Comparison of ENCODE assay signal across 8 cellular contexts in genomic region chr9:120868339-120868675, GRCh38. TPM values are rescaled to one million over a fixed set of nuclear protein-coding genes. Genes with fewer than 3 reads are reported as not detected.
A peak's percentile ranks its signal among the peaks of the same experiment; 100 is the strongest.
DNase-seq lines count a peak whose midpoint lies in the region; ATAC-seq and TF ChIP-seq lines count a peak whose summit lies in the region.

No MANE protein-coding gene starts in this region.

- H3K4me3 ChIP-seq in ACC112 (ENCODE audit: low read depth, low read length) (peak overlapping the region; percentile 70), body of pancreas (no peak overlapping the region)

- H3K9me3 ChIP-seq in body of pancreas = no peaks in the 10 kb centered on the region

- H3K27me3 Mint-ChIP-seq in HFFc6 (ENCODE audit: insufficient read depth) (no peaks in the 10 kb centered on the region; the same call in 1 of the 2 replicates), mesothelial cell of epicardium (ENCODE audit: low read depth) (no peaks in the 10 kb centered on the region)

- intact Hi-C loops in body of pancreas (cut with DNase I) = no loop called here

- peak overlapping the region; percentile 28 for H2AFZ ChIP-seq in ACC112 (ENCODE audit: low read length, unreplicated experiment)

- no peaks in the 10 kb centered on the region for H3K27me3 ChIP-seq in ACC112 (ENCODE audit: insufficient read depth, low read length)
- H3K27me3 ChIP-seq in body of pancreas = no peaks in the 10 kb centered on the region

- H3K4me1 ChIP-seq in ACC112 (ENCODE audit: control insufficient read depth, insufficient read depth, low read length, unreplicated experiment) (peaks cover 20% of the 10 kb centered on the region), body of pancreas (peaks cover 12% of the 10 kb centered on the region)

- no peaks in the 10 kb centered on the region for H3K79me2 ChIP-seq in ACC112 (ENCODE audit: control insufficient read depth, insufficient read depth, low read length, unreplicated experiment)

- H3K36me3 ChIP-seq in ACC112 (ENCODE audit: insufficient read depth, low read length) (peaks cover 9% of the 10 kb centered on the region; the same call in 1 of the 2 replicates), body of pancreas (replicated peaks in 1 of 2; ENCODE audit: insufficient read depth in 1 of 2, low read depth in 2 of 2) (no peaks in the 10 kb centered on the region)

- TF ChIP-seq CTCF in HFFc6 (IDR thresholded peaks at IDR 0.05) (peak; percentile 22; the same call in 1 of the 2 replicates), body of pancreas (IDR thresholded peaks at IDR 0.05) (peak in 2 of 7 experiments; percentile 19 to 34), mesothelial cell of epicardium (IDR thresholded peaks at IDR 0.05; ENCODE audit: unreplicated experiment) (no peak)

- H3K9me3 Mint-ChIP-seq in HFFc6 = no peaks in the 10 kb centered on the region
- no peaks in the 10 kb centered on the region for H3K9me3 Mint-ChIP-seq in mesothelial cell of epicardium

- H3K36me3 Mint-ChIP-seq in HFFc6 (ENCODE audit: low read depth) (peaks cover 17% of the 10 kb centered on the region), mesothelial cell of epicardium (peaks cover 6% of the 10 kb centered on the region)

- peak; percentile 22 to 56 (median 54) for TF ChIP-seq POLR2A in body of pancreas (IDR thresholded peaks at IDR 0.05)

- peak overlapping the region; percentile 77 for H3K27ac Mint-ChIP-seq in HFFc6
- peak overlapping the region; percentile 50 for H3K27ac Mint-ChIP-seq in mesothelial cell of epicardium

- H3K4me3 Mint-ChIP-seq in HFFc6 (peak overlapping the region; percentile 59), mesothelial cell of epicardium (peak overlapping the region; percentile 59)

- H3K4me1 Mint-ChIP-seq in HFFc6 (ENCODE audit: low read depth) (peaks cover 15% of the 10 kb centered on the region), mesothelial cell of epicardium (peaks cover 8% of the 10 kb centered on the region)

- 0 to 3% methylated on average over 10 to 11 of the region's 11 CpGs for WGBS in body of pancreas, 2 donors

- DNase-seq in HFFc6 (peak; percentile 58), body of pancreas (no peak), mesothelial cell of epicardium (ENCODE audit: low spot score in 2 of 2, unreplicated experiment in 2 of 2) (no peak), C1 segment of cervical spinal cord (lab: John Stamatoyannopoulos, UW) (no peak), SKM-1 treated with dmso at 0.1 percent for 144 hours (lab: John Stamatoyannopoulos, UW; ENCODE audit: unreplicated experiment) (no peak)

- H3K27ac ChIP-seq in ACC112 (ENCODE audit: low read depth, low read length) (peak overlapping the region; percentile 44), body of pancreas (peak overlapping the region; percentile 68 to 91 (median 80))

- ATAC-seq in body of pancreas (peak; percentile 41), HG02970 (IDR thresholded peaks at IDR 0.05; ENCODE audit: low FRiP score, unreplicated experiment) (no peak), HG02870 (IDR thresholded peaks at IDR 0.05; ENCODE audit: unreplicated experiment) (no peak)

RNA-seq across cellular contexts. Expression of gene PHF19, which starts 8.7 kb away (rescaled TPM):
- total RNA-seq in HFFc6 (2021; fragmentation: NEBNext Ultra II Directional; extraction: Animal tissue kit (Norgen Biotek cat#: 25700)) = 10 to 100 TPM; 49.1 to 83.4 (median 75.7) TPM
- 1 to 10 TPM; 5.4 to 6.9 TPM for total RNA-seq in body of pancreas
- 36.0 to 44.5 TPM (median 41.6 TPM) in 3 replicates for total RNA-seq in mesothelial cell of epicardium

RNA-seq across cellular contexts. Expression of gene PSMD5, which starts 25.6 kb away (rescaled TPM):
- total RNA-seq in HFFc6 (2021; fragmentation: NEBNext Ultra II Directional; extraction: Animal tissue kit (Norgen Biotek cat#: 25700)) = 10 to 100 TPM; 56.9 to 63.2 (median 60.1) TPM
- 10 to 100 TPM; 20.8 to 31.0 TPM for total RNA-seq in body of pancreas
- 46.9 to 57.3 TPM (median 56.1 TPM) in 3 replicates for total RNA-seq in mesothelial cell of epicardium

RNA-seq across cellular contexts. Expression of gene TRAF1, which starts 58.3 kb away (rescaled TPM):
- 1 to 10 TPM in 1 of 6 experiments, under 1 TPM in 5; 0.54 to 1.0 (median 0.87) TPM for total RNA-seq in HFFc6 (2021; fragmentation: NEBNext Ultra II Directional; extraction: Animal tissue kit (Norgen Biotek cat#: 25700))
- total RNA-seq in body of pancreas = 1 to 10 TPM; 4.4 to 8.2 TPM
- total RNA-seq in mesothelial cell of epicardium = 7.7 to 8.2 TPM (median 8.0 TPM) in 3 replicates
